In genomic region chr10:84525120-84525806, GRCh38 we compare ENCODE assay signal across 1 cellular context.
TF ChIP-seq lines count a peak whose summit lies in the region.

No MANE protein-coding gene starts in this region.

TF ChIP-seq in K562, 482 proteins besides CTCF, POLR2A, EP300 and RAD21 (continued from another document and continues in another):
- TF ChIP-seq, protein P1, sequence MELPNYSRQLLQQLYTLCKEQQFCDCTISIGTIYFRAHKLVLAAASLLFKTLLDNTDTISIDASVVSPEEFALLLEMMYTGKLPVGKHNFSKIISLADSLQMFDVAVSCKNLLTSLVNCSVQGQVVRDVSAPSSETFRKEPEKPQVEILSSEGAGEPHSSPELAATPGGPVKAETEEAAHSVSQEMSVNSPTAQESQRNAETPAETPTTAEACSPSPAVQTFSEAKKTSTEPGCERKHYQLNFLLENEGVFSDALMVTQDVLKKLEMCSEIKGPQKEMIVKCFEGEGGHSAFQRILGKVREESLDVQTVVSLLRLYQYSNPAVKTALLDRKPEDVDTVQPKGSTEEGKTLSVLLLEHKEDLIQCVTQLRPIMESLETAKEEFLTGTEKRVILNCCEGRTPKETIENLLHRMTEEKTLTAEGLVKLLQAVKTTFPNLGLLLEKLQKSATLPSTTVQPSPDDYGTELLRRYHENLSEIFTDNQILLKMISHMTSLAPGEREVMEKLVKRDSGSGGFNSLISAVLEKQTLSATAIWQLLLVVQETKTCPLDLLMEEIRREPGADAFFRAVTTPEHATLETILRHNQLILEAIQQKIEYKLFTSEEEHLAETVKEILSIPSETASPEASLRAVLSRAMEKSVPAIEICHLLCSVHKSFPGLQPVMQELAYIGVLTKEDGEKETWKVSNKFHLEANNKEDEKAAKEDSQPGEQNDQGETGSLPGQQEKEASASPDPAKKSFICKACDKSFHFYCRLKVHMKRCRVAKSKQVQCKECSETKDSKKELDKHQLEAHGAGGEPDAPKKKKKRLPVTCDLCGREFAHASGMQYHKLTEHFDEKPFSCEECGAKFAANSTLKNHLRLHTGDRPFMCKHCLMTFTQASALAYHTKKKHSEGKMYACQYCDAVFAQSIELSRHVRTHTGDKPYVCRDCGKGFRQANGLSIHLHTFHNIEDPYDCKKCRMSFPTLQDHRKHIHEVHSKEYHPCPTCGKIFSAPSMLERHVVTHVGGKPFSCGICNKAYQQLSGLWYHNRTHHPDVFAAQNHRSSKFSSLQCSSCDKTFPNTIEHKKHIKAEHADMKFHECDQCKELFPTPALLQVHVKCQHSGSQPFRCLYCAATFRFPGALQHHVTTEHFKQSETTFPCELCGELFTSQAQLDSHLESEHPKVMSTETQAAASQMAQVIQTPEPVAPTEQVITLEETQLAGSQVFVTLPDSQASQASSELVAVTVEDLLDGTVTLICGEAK (IDR thresholded peaks at IDR 0.05): no peak
- TF ChIP-seq, protein P1 (CRISPR knock-in tag; IDR thresholded peaks at IDR 0.05): no peak
- TF ChIP-seq GTF2E2 (tag; IDR thresholded peaks at IDR 0.05): peak; percentile 20; the same call in 1 of the 2 replicates
- TF ChIP-seq PTRF (tag; IDR thresholded peaks at IDR 0.05): peak; percentile 77
- TF ChIP-seq PCBP1 (IDR thresholded peaks at IDR 0.05; ENCODE audit: low read depth, low read length, poor library complexity, severe bottlenecking): no peak
- peak; percentile 78; the same call in 1 of the 2 replicates for TF ChIP-seq ZBTB34 (CRISPR knock-in tag; IDR thresholded peaks at IDR 0.05)
- peak; percentile 80 for TF ChIP-seq SMARCC2 (IDR thresholded peaks at IDR 0.05; ENCODE audit: low read depth)
- TF ChIP-seq FOXK2 (conservative IDR thresholded peaks at IDR 0.05 in 1 of 2, IDR thresholded peaks at IDR 0.05 in 1 of 2; ENCODE audit: low read depth in 2 of 2): 0 out of 4 replicates have a peak, but pooled peaks of 1 of the 2 experiments have one; percentile 34
- peak; percentile 89 for TF ChIP-seq CXXC5 (CRISPR knock-in tag; IDR thresholded peaks at IDR 0.05)
- TF ChIP-seq SMARCE1 (IDR thresholded peaks at IDR 0.05): peak; percentile 92; the same call in 1 of the 2 replicates
- TF ChIP-seq PTTG1 (tag; IDR thresholded peaks at IDR 0.05; ENCODE audit: low read depth): peak; percentile 95
- TF ChIP-seq HMGXB4 (CRISPR knock-in tag; IDR thresholded peaks at IDR 0.05): no peak
- TF ChIP-seq, protein P2, sequence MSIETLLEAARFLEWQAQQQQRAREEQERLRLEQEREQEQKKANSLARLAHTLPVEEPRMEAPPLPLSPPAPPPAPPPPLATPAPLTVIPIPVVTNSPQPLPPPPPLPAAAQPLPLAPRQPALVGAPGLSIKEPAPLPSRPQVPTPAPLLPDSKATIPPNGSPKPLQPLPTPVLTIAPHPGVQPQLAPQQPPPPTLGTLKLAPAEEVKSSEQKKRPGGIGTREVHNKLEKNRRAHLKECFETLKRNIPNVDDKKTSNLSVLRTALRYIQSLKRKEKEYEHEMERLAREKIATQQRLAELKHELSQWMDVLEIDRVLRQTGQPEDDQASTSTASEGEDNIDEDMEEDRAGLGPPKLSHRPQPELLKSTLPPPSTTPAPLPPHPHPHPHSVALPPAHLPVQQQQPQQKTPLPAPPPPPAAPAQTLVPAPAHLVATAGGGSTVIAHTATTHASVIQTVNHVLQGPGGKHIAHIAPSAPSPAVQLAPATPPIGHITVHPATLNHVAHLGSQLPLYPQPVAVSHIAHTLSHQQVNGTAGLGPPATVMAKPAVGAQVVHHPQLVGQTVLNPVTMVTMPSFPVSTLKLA (conservative IDR thresholded peaks at IDR 0.05): peak; percentile 61 to 87
- TF ChIP-seq ZSCAN32 (CRISPR knock-in tag; IDR thresholded peaks at IDR 0.05): peak; percentile 79
- TF ChIP-seq SMC3 (conservative IDR thresholded peaks at IDR 0.05; ENCODE audit: insufficient read depth, low read depth, low read length): no peak
- peak; percentile 92 for TF ChIP-seq ZNF79 (CRISPR knock-in tag; IDR thresholded peaks at IDR 0.05; ENCODE audit: low read depth)
- peak; percentile 54; the same call in 1 of the 2 replicates for TF ChIP-seq MTA3 (IDR thresholded peaks at IDR 0.05; ENCODE audit: borderline replicate concordance)
- no peak for TF ChIP-seq LCOR (CRISPR knock-in tag; IDR thresholded peaks at IDR 0.05)
- peak; percentile 80 to 97; a peak in 3 of 4 replicates for TF ChIP-seq TBL1XR1 (IDR thresholded peaks at IDR 0.05; ENCODE audit: low read length in 2 of 2)
- TF ChIP-seq NFE2L1 (tag; IDR thresholded peaks at IDR 0.05; ENCODE audit: borderline replicate concordance, low read depth): peak; percentile 51; the same call in 1 of the 2 replicates
- TF ChIP-seq HNRNPLL (IDR thresholded peaks at IDR 0.05; ENCODE audit: low read depth, low read length, poor library complexity, severe bottlenecking): no peak
- no peak for TF ChIP-seq FUS (optimal IDR thresholded peaks at IDR 0.05; ENCODE audit: low read depth, low read length)
- TF ChIP-seq ZNF311 (CRISPR knock-in tag; IDR thresholded peaks at IDR 0.05): peak; percentile 98
- no peak for TF ChIP-seq HNRNPH1 (optimal IDR thresholded peaks at IDR 0.05; ENCODE audit: low read depth, low read length)
- TF ChIP-seq, protein P3, sequence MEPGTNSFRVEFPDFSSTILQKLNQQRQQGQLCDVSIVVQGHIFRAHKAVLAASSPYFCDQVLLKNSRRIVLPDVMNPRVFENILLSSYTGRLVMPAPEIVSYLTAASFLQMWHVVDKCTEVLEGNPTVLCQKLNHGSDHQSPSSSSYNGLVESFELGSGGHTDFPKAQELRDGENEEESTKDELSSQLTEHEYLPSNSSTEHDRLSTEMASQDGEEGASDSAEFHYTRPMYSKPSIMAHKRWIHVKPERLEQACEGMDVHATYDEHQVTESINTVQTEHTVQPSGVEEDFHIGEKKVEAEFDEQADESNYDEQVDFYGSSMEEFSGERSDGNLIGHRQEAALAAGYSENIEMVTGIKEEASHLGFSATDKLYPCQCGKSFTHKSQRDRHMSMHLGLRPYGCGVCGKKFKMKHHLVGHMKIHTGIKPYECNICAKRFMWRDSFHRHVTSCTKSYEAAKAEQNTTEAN (CRISPR knock-in tag; IDR thresholded peaks at IDR 0.05): no peak
- TF ChIP-seq MYC (IDR thresholded peaks at IDR 0.05; ENCODE audit: low read depth, low read length): peak; percentile 68
- peak; percentile 73; the same call in 1 of the 2 replicates for TF ChIP-seq MYC (CRISPR knock-in tag; IDR thresholded peaks at IDR 0.05; ENCODE audit: borderline replicate concordance, low read depth)
- TF ChIP-seq PML (IDR thresholded peaks at IDR 0.05; ENCODE audit: low read length): peak; percentile 79
- no peak for TF ChIP-seq TFAM (CRISPR knock-in tag; conservative IDR thresholded peaks at IDR 0.05)
- no peak for TF ChIP-seq RFX7 (CRISPR knock-in tag; IDR thresholded peaks at IDR 0.05)
- TF ChIP-seq ZNF134 (CRISPR knock-in tag; conservative IDR thresholded peaks at IDR 0.05): peak; percentile 77
- no peak for TF ChIP-seq NFE2 (IDR thresholded peaks at IDR 0.05; ENCODE audit: low read depth)
- TF ChIP-seq ZNF584 (CRISPR knock-in tag; IDR thresholded peaks at IDR 0.05; ENCODE audit: low read depth): peak; percentile 87
- TF ChIP-seq TEAD4 (IDR thresholded peaks at IDR 0.05; ENCODE audit: low read length): peak; percentile 90
- TF ChIP-seq TEAD4 (CRISPR knock-in tag; IDR thresholded peaks at IDR 0.05; ENCODE audit: borderline replicate concordance): no peak
- TF ChIP-seq CTBP1 (IDR thresholded peaks at IDR 0.05; ENCODE audit: borderline replicate concordance): peak; percentile 67; the same call in 1 of the 2 replicates
- no peak for TF ChIP-seq HDAC6 (IDR thresholded peaks at IDR 0.05; ENCODE audit: low read depth, low read length)
- no peak for TF ChIP-seq RERE (CRISPR knock-in tag; IDR thresholded peaks at IDR 0.05; ENCODE audit: borderline replicate concordance)
- TF ChIP-seq DMBX1 (CRISPR knock-in tag; IDR thresholded peaks at IDR 0.05; ENCODE audit: borderline replicate concordance): peak; percentile 99
- peak; percentile 80 for TF ChIP-seq FOXJ2 (tag; IDR thresholded peaks at IDR 0.05)
- peak; percentile 96 for TF ChIP-seq HDAC3 (IDR thresholded peaks at IDR 0.05; ENCODE audit: borderline replicate concordance, partially characterized antibody)
- TF ChIP-seq, protein P4, sequence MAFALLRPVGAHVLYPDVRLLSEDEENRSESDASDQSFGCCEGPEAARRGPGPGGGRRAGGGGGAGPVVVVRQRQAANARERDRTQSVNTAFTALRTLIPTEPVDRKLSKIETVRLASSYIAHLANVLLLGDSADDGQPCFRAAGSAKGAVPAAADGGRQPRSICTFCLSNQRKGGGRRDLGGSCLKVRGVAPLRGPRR (CRISPR knock-in tag; IDR thresholded peaks at IDR 0.05): peak; percentile 97; the same call in 1 of the 2 replicates
